In the genomic region with DNA sequence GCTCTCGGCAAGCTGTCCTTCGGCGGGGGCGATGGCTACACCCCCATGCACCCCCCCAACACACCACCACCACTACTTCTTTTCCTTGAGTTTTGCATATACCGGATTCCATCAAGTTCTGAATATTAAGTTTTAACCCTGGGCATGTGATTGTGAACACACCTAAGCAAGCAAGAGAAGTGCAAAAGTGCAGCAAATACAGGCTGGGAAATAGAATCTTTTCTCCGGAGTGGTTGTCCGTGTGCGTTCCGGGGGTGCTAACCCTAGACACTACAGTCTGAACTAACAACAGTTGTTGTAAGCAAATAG, we compare ENCODE assay signal across 9 cellular contexts. TPM values are rescaled to one million over a fixed set of nuclear protein-coding genes. Genes with fewer than 3 reads are reported as not detected.
DNase-seq lines count a peak whose midpoint lies in the region; ATAC-seq, FAIRE-seq and TF ChIP-seq lines count a peak whose summit lies in the region.
"Had no signal": no experiment of that assay in that cellular context is flagged by ENCODE, and none has a peak within 500 bp of the region (broad histone marks: within the 10 kb centered on the region; RNA-seq: fewer than 3 reads in every experiment).

No MANE protein-coding gene starts in this region.

- peak overlapping the region; percentile 64 for H3K4me3 Mint-ChIP-seq in activated CD4-positive, alpha-beta T cell treated with anti-CD3 and anti-CD28 coated beads for 36 hours
- peak overlapping the region; percentile 95 for H3K4me3 Mint-ChIP-seq in astrocyte (ENCODE audit: unreplicated experiment)

- H3K4me2 ChIP-seq in astrocyte (ENCODE audit: low read length) = peak overlapping the region; percentile 86
- peak overlapping the region; percentile 68 for H3K4me2 ChIP-seq in HepG2 (ENCODE audit: low read depth, low read length)

- H3K36me3 ChIP-seq in astrocyte (ENCODE audit: insufficient read depth, low read length) (peaks cover under 1% of the 10 kb centered on the region), HepG2 (replicated peaks in 1 of 2; ENCODE audit: control insufficient read depth in 1 of 2, insufficient read depth in 2 of 2, low read length in 2 of 2) (no peaks in the 10 kb centered on the region), thoracic aorta (no peaks in the 10 kb centered on the region)

- intact Hi-C loops in activated CD4-positive, alpha-beta T cell treated with anti-CD3 and anti-CD28 coated beads for 36 hours (cut with DNase I, micrococcal nuclease) = loop anchor here (5.0 to 10.0 kb wide), 4 partner anchors 129 to 1374 kb away; partner anchors contain the start of genes DLG2 (in 1 of the 2), ME3 (in 1 of the 2), RAB38 (in 1 of the 2) and TMEM126B (in 1 of the 2)
- intact Hi-C loops in HepG2 (cut with micrococcal nuclease; ENCODE audit: unreplicated experiment) = loop anchor here (5.0 kb wide), 1 partner anchor 344 kb away; no protein-coding TSS in a partner anchor

- no peak for DNase-seq in activated CD4-positive, alpha-beta T cell treated with anti-CD3 and anti-CD28 coated beads for 36 hours
- DNase-seq in activated CD4-positive, alpha-beta T cell treated with anti-CD3 and anti-CD28 coated beads for 1 hour = no peak
- DNase-seq in astrocyte (ENCODE audit: low read depth) (no peak), HepG2 (ENCODE audit: low spot score) (no peak), thoracic aorta (ENCODE audit: low spot score) (no peak), AG08396 (ENCODE audit: low spot score) (no peak), UCSD-AML1 (lab: John Stamatoyannopoulos, UW; ENCODE audit: unreplicated experiment) (no peak)
- DNase-seq: DND-41 had no signal

- H3K79me2 ChIP-seq in astrocyte (ENCODE audit: insufficient read depth, low read length) (peaks cover 55% of the 10 kb centered on the region), HepG2 (ENCODE audit: insufficient read depth, low read length) (no peaks in the 10 kb centered on the region)

- in situ Hi-C loops in HepG2 (cut with HindIII; ENCODE audit: extremely low pct_ligation_motif_present, low pct_unique_long_range_greater_than_20kb) = loop anchor here (25.0 kb wide), 1 partner anchor 439 kb away; the partner anchor contains the start of gene CCDC81

- H3K9ac ChIP-seq in astrocyte (ENCODE audit: low read length) (peak overlapping the region; percentile 95), HepG2 (ENCODE audit: insufficient read depth, low read depth, low read length) (no peak overlapping the region)

- H3K27me3 ChIP-seq in astrocyte (ENCODE audit: insufficient read depth, low read length) (no peaks in the 10 kb centered on the region), HepG2 (ENCODE audit: control insufficient read depth in 1 of 2, insufficient read depth in 2 of 2, low read length in 2 of 2) (peaks cover 8 to 31% of the 10 kb centered on the region in 2 experiments; a peak in 4 of 5 replicates), thoracic aorta (replicated peaks; ENCODE audit: insufficient read depth) (no peaks in the 10 kb centered on the region)

- H3K27ac Mint-ChIP-seq in activated CD4-positive, alpha-beta T cell treated with anti-CD3 and anti-CD28 coated beads for 36 hours = no peak overlapping the region
- peak overlapping the region; percentile 95 for H3K27ac Mint-ChIP-seq in astrocyte (ENCODE audit: unreplicated experiment)

- FAIRE-seq in astrocyte (lab: Jason Lieb, UNC) = no peak
- no peak for FAIRE-seq in HepG2 (lab: Jason Lieb, UNC)

- TF ChIP-seq CTCF in astrocyte (IDR thresholded peaks at IDR 0.05; ENCODE audit: insufficient read depth, low read depth, low read length) = no peak
- TF ChIP-seq CTCF in HepG2 (CRISPR knock-in tag; IDR thresholded peaks at IDR 0.05) = no peak
- TF ChIP-seq CTCF in thoracic aorta (IDR thresholded peaks at IDR 0.05) = no peak

- H2AFZ ChIP-seq in astrocyte (ENCODE audit: low read depth, low read length) (peak overlapping the region; percentile 9), HepG2 (ENCODE audit: low read length) (no peak overlapping the region)

- H3K36me3 Mint-ChIP-seq in activated CD4-positive, alpha-beta T cell treated with anti-CD3 and anti-CD28 coated beads for 36 hours (ENCODE audit: low read depth) = no peaks in the 10 kb centered on the region
- H3K36me3 Mint-ChIP-seq in astrocyte (ENCODE audit: low read depth, unreplicated experiment) = peaks cover 4% of the 10 kb centered on the region

- H3K4me1 ChIP-seq in astrocyte (ENCODE audit: insufficient read depth, low read length) (peaks cover 48% of the 10 kb centered on the region), HepG2 (ENCODE audit: insufficient read depth, low read length) (peaks cover 6% of the 10 kb centered on the region; the same call in 1 of the 2 replicates), thoracic aorta (ENCODE audit: control insufficient read depth in 1 of 2, low read depth in 2 of 2) (peaks cover 12 to 51% of the 10 kb centered on the region in 2 donors)

- 28% methylated on average over 9 of the region's 9 CpGs for WGBS in HepG2 (ENCODE audit: low lambda C conversion rate)

- no peak for TF ChIP-seq EP300 in HepG2 (IDR thresholded peaks at IDR 0.05; ENCODE audit: low read depth in 2 of 2, low read length in 2 of 2)
- no peak for TF ChIP-seq EP300 in HepG2 (CRISPR knock-in tag; IDR thresholded peaks at IDR 0.05; ENCODE audit: borderline replicate concordance)

- H4K20me1 ChIP-seq in astrocyte (ENCODE audit: insufficient read depth, low read length) (peaks cover 7% of the 10 kb centered on the region), HepG2 (ENCODE audit: insufficient read depth, low read length) (no peaks in the 10 kb centered on the region)

- no peak for TF ChIP-seq RAD21 in HepG2 (CRISPR knock-in tag; IDR thresholded peaks at IDR 0.05)

- peaks cover 54% of the 10 kb centered on the region for H3K4me1 Mint-ChIP-seq in activated CD4-positive, alpha-beta T cell treated with anti-CD3 and anti-CD28 coated beads for 36 hours
- peaks cover 33% of the 10 kb centered on the region for H3K4me1 Mint-ChIP-seq in astrocyte (ENCODE audit: low read depth, unreplicated experiment)

- CTCF ChIA-PET in activated CD4-positive, alpha-beta T cell treated with anti-CD3 and anti-CD28 coated beads for 36 hours (lab: Charles Lee) = interaction anchor here (1.3 kb wide), 1 partner anchor 344 kb away, joined by 6 read pairs; no protein-coding TSS in a partner anchor
- CTCF ChIA-PET in HepG2 (lab: Yijun Ruan, JAX; ENCODE audit: low intra/inter-chr PET ratio, low total read pairs) = no interaction called here

- H3K9me3 ChIP-seq in astrocyte (ENCODE audit: insufficient read depth, low read depth, low read length) (no peaks in the 10 kb centered on the region), HepG2 (ENCODE audit: low read length) (no peaks in the 10 kb centered on the region), thoracic aorta (no peaks in the 10 kb centered on the region)

- H3K4me3 ChIP-seq in astrocyte (ENCODE audit: insufficient read depth, low read depth, low read length) (peak overlapping the region; percentile 87), HepG2 (replicated peaks in 1 of 3; ENCODE audit: insufficient read depth in 1 of 3, low read depth in 2 of 3, low read length in 3 of 3) (peak overlapping the region; percentile 35 to 67 (median 38); a peak in 4 of 6 replicates), thoracic aorta (peak overlapping the region; percentile 86)

- no peaks in the 10 kb centered on the region for H3K9me3 Mint-ChIP-seq in activated CD4-positive, alpha-beta T cell treated with anti-CD3 and anti-CD28 coated beads for 36 hours (ENCODE audit: low read depth)
- no peaks in the 10 kb centered on the region for H3K9me3 Mint-ChIP-seq in astrocyte (ENCODE audit: unreplicated experiment)

- peak overlapping the region; percentile 76 for H3K27ac ChIP-seq in astrocyte (ENCODE audit: low read depth, low read length)
- H3K27ac ChIP-seq in HepG2 (ENCODE audit: extremely low read length, insufficient read depth, low read length) = no peak overlapping the region
- H3K27ac ChIP-seq in thoracic aorta = peak overlapping the region; percentile 22 to 70

- no peak for TF ChIP-seq POLR2A in HepG2 (IDR thresholded peaks at IDR 0.05; ENCODE audit: insufficient read depth in 1 of 2, low read depth in 2 of 2, low read length in 2 of 2)

- no TSS peak for BruUV-seq in HepG2 (replicated peaks; lab: Mats Ljungman, UMichigan)

- POLR2A ChIA-PET in activated CD4-positive, alpha-beta T cell treated with anti-CD3 and anti-CD28 coated beads for 36 hours (lab: Charles Lee) = no interaction called here
- POLR2A ChIA-PET in HepG2 (lab: Yijun Ruan, JAX) = no interaction called here

- peaks cover 56% of the 10 kb centered on the region for H3K27me3 Mint-ChIP-seq in activated CD4-positive, alpha-beta T cell treated with anti-CD3 and anti-CD28 coated beads for 36 hours
- no peaks in the 10 kb centered on the region for H3K27me3 Mint-ChIP-seq in astrocyte (ENCODE audit: low read depth, unreplicated experiment)

- ATAC-seq in activated CD4-positive, alpha-beta T cell treated with anti-CD3 and anti-CD28 coated beads for 36 hours = no peak
- no peak for ATAC-seq in HepG2
- no peak for ATAC-seq in thoracic aorta (ENCODE audit: insufficient number of reproducible peaks, low FRiP score, low read depth)
- ATAC-seq in GM18868 (IDR thresholded peaks at IDR 0.05; ENCODE audit: unreplicated experiment) = no peak

RNA-seq across cellular contexts. Expression of gene PRSS23, which starts 0.6 kb away (rescaled TPM):
- total RNA-seq in activated CD4-positive, alpha-beta T cell treated with anti-CD3 and anti-CD28 coated beads for 36 hours = 1 to 10 TPM in 1 of 2 experiments, under 1 TPM in 1; 0.62 to 1.5 TPM
- total RNA-seq in astrocyte = 680 and 717 TPM in 2 replicates
- total RNA-seq in HepG2 (2016; rRNA removed; fragmentation: Illumina TruSeq; extraction: Trizol) = 0.20 and 0.28 TPM in 2 replicates
- total RNA-seq in HepG2 (2016; cell fraction: cytosol; rRNA removed; fragmentation: Illumina TruSeq; extraction: Trizol; ENCODE audit: low read depth) = 0.51 TPM in 1 of 2 replicates, not detected in the other
- 0.17 and 0.18 TPM in 2 replicates for total RNA-seq in HepG2 (2016; cell fraction: insoluble cytoplasmic fraction; rRNA removed; fragmentation: Illumina TruSeq; extraction: Trizol)
- total RNA-seq in HepG2 (2016; cell fraction: membrane; rRNA removed; fragmentation: Illumina TruSeq; extraction: Trizol) = 0.06 and 0.10 TPM in 2 replicates
- 0.25 TPM in 1 of 2 replicates, not detected in the other for total RNA-seq in HepG2 (2016; cell fraction: nucleus; rRNA removed; fragmentation: Illumina TruSeq; extraction: Trizol)
- 0.21 and 0.30 TPM in 2 replicates for polyA plus RNA-seq in HepG2 (2011; rRNA removed)
- polyA plus RNA-seq in HepG2 (2011; cell fraction: cytosol; rRNA removed) = 0.13 and 0.24 TPM in 2 replicates
- not detected in 2 replicates for polyA plus RNA-seq in HepG2 (2011; cell fraction: nucleus; rRNA removed)
- polyA plus RNA-seq in HepG2 (2012) = 0.51 and 0.57 TPM in 2 replicates
- 0.05 TPM in 1 of 2 replicates, not detected in the other for polyA plus RNA-seq in HepG2 (2016; cell fraction: cytosol; fragmentation: Illumina TruSeq; extraction: Trizol; ENCODE audit: low read depth)
- polyA plus RNA-seq in HepG2 (2016; cell fraction: insoluble cytoplasmic fraction; fragmentation: Illumina TruSeq; extraction: Trizol; ENCODE audit: low read depth) = 0.11 TPM in 1 of 2 replicates, not detected in the other
- 0.19 and 0.20 TPM in 2 replicates for polyA plus RNA-seq in HepG2 (2016; cell fraction: membrane; fragmentation: Illumina TruSeq; extraction: Trizol; ENCODE audit: low read depth)
- 0.70 TPM in 1 of 2 replicates, not detected in the other for polyA plus RNA-seq in HepG2 (2016; cell fraction: nucleus; fragmentation: Illumina TruSeq; extraction: Trizol; ENCODE audit: insufficient read depth, low read depth)
- 0.32 and 515 TPM in 2 replicates for polyA minus RNA-seq in HepG2 (2011; rRNA and poly(A)+ RNA removed; ENCODE audit: low replicate concordance)
- polyA minus RNA-seq in HepG2 (2011; cell fraction: cytosol; rRNA and poly(A)+ RNA removed) = 0.89 and 0.97 TPM in 2 replicates
- polyA minus RNA-seq in HepG2 (2011; cell fraction: nucleus; rRNA and poly(A)+ RNA removed) = 0.37 and 1.2 TPM in 2 replicates
- total RNA-seq in thoracic aorta = 100 to 1,000 TPM in 1 of 2 donors, 10 to 100 TPM in 1; 90.3 to 253 TPM

Comparison
In these comparisons a context has a peak if more than half of its experiments do, and no peak if none do; other contexts are left out.
1. RNA of gene PRSS23, which starts 0.6 kb away (total RNA-seq): 680 to 717 TPM in astrocyte and 90.3 to 253 TPM in thoracic aorta; 0.62 to 1.5 TPM in activated CD4-positive, alpha-beta T cell treated with anti-CD3 and anti-CD28 coated beads for 36 hours and 0.06 to 0.51 TPM in HepG2; every median in the first group is over 10 times any median in the second.
2. Peak in every context shown above with its lines, with median percentiles within 50 percentile points of each other: H3K4me3 ChIP-seq.